1 cellular context compared by ENCODE assay signal in the genomic region with DNA sequence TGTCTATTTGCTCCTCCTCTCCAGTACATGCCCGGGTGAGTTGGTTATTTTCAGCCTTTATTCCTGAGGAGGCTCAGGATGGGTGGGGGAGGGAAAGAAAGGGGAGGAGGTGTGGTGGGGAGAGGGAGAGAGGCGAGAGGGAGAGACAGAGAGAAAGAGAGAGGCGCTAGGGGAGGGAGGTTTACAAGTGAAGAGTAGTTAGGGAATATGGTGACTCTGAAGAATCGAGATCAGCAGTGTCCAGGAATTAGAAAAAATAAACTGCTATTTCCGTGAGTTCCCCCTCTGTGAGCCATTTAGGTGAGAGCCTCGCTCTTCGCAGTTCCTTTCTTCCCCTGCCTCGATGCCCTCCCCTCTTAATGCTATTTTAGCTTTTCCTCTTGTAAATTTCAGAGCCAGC.
TF ChIP-seq lines count a peak whose summit lies in the region.

No MANE protein-coding gene starts in this region.

TF ChIP-seq in SK-N-SH, 30 proteins besides CTCF, POLR2A, EP300 and RAD21 (continued from another document):
- no peak for TF ChIP-seq CHD2 (IDR thresholded peaks at IDR 0.05; ENCODE audit: low read length, partially characterized antibody)
- no peak for TF ChIP-seq SMC3 (IDR thresholded peaks at IDR 0.05; ENCODE audit: low read depth, low read length)
